ENCODE assay signal across 1 cellular context in the genomic region with DNA sequence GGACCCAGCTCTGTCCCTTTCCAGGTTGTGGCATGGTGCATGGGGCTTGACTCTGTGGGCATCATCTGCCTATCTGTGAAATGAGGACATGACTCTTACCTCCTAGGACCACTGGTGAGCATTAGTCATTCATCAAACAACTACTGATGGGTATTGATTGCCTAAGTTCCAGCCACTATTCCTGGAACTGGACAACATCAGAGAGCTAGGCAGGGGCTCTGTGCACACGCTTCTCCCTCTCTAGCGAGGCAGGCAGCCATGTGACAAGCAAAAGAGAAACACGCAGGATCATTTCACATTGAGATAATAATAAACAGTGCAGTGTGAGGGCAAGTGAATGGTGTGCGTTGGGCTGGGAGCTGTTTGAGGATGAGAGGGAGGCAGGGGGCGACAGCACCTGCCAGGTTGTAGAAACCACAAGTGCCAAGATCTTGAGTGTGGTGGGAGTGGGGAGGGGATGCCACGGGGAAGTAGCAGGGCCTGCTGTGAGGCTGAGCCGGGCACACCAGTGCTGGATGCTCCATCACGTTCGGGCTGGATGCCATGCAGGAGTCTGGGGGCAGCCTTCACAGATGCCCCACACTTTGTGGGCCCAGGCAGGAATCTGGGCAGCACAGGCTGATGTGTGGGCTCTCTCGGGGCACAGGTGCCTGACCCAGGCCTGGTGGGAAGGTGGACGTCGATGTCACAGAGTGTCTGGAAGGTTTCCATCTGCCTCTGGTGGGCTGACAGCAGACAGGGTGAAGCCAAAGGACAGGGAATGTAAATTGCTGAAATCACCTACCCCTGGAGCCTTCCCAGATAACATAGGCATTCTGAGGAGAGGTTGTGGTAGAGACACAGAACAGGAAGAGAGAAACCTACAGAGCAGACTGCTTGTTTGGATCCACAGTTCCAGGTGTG.
A peak's percentile ranks its signal among the peaks of the same experiment; 100 is the strongest.
TF ChIP-seq lines count a peak whose summit lies in the region.

No MANE protein-coding gene starts in this region.

TF ChIP-seq in HepG2, 621 proteins besides CTCF, POLR2A, EP300 and RAD21 (continued from another document and continues in another):
- TF ChIP-seq, protein P1, sequence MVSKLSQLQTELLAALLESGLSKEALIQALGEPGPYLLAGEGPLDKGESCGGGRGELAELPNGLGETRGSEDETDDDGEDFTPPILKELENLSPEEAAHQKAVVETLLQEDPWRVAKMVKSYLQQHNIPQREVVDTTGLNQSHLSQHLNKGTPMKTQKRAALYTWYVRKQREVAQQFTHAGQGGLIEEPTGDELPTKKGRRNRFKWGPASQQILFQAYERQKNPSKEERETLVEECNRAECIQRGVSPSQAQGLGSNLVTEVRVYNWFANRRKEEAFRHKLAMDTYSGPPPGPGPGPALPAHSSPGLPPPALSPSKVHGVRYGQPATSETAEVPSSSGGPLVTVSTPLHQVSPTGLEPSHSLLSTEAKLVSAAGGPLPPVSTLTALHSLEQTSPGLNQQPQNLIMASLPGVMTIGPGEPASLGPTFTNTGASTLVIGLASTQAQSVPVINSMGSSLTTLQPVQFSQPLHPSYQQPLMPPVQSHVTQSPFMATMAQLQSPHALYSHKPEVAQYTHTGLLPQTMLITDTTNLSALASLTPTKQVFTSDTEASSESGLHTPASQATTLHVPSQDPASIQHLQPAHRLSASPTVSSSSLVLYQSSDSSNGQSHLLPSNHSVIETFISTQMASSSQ (IDR thresholded peaks at IDR 0.05; ENCODE audit: low read depth): no peak
- TF ChIP-seq, protein P1 (CRISPR knock-in tag; IDR thresholded peaks at IDR 0.05; ENCODE audit: borderline replicate concordance): peak; percentile 39; the same call in 1 of the 2 replicates
- no peak for TF ChIP-seq ZNF841 (CRISPR knock-in tag; IDR thresholded peaks at IDR 0.05; ENCODE audit: borderline replicate concordance)
- no peak; the same call in 1 of the 2 replicates for TF ChIP-seq TBX3 (IDR thresholded peaks at IDR 0.05; ENCODE audit: borderline replicate concordance)
- peak; percentile 51; the same call in 1 of the 2 replicates for TF ChIP-seq SOX5 (CRISPR knock-in tag; IDR thresholded peaks at IDR 0.05; ENCODE audit: borderline replicate concordance)
- 0 out of 2 replicates have a peak, but pooled peaks have one; percentile 19 for TF ChIP-seq IKZF5 (CRISPR knock-in tag; IDR thresholded peaks at IDR 0.05)
- no peak for TF ChIP-seq SYNCRIP (IDR thresholded peaks at IDR 0.05; ENCODE audit: insufficient read depth, low read depth, low read length)
- TF ChIP-seq HMGXB3 (CRISPR knock-in tag; IDR thresholded peaks at IDR 0.05; ENCODE audit: borderline replicate concordance): no peak
- TF ChIP-seq ZBTB40 (IDR thresholded peaks at IDR 0.05): no peak
- 0 out of 2 replicates have a peak, but pooled peaks have one; percentile 32 for TF ChIP-seq ZBTB40 (CRISPR knock-in tag; IDR thresholded peaks at IDR 0.05)
- no peak for TF ChIP-seq ZKSCAN8 (CRISPR knock-in tag; IDR thresholded peaks at IDR 0.05; ENCODE audit: borderline replicate concordance)
- TF ChIP-seq BCL6 (CRISPR knock-in tag; IDR thresholded peaks at IDR 0.05): peak; percentile 60; the same call in 1 of the 2 replicates
- TF ChIP-seq MYNN (CRISPR knock-in tag; IDR thresholded peaks at IDR 0.05; ENCODE audit: low read depth): no peak
- TF ChIP-seq RELA (CRISPR knock-in tag; IDR thresholded peaks at IDR 0.05): no peak
- TF ChIP-seq SAP130 (CRISPR knock-in tag; IDR thresholded peaks at IDR 0.05; ENCODE audit: low read depth): peak; percentile 52
- TF ChIP-seq SKIL (CRISPR knock-in tag; IDR thresholded peaks at IDR 0.05; ENCODE audit: borderline replicate concordance): peak; percentile 38; the same call in 1 of the 2 replicates
- TF ChIP-seq HNRNPUL1 (IDR thresholded peaks at IDR 0.05; ENCODE audit: low read depth, low read length): no peak
- TF ChIP-seq MAFK (conservative IDR thresholded peaks at IDR 0.05 in 1 of 2, IDR thresholded peaks at IDR 0.05 in 1 of 2; ENCODE audit: low read length in 2 of 2): no peak
- TF ChIP-seq KDM6A (CRISPR knock-in tag; IDR thresholded peaks at IDR 0.05; ENCODE audit: low read depth): 0 out of 2 replicates have a peak, but pooled peaks have one; percentile 30
- peak; percentile 50; the same call in 1 of the 2 replicates for TF ChIP-seq HMG20A (CRISPR knock-in tag; IDR thresholded peaks at IDR 0.05; ENCODE audit: borderline replicate concordance)
- TF ChIP-seq ATF6 (CRISPR knock-in tag; conservative IDR thresholded peaks at IDR 0.05): no peak
- TF ChIP-seq DPF2 (CRISPR knock-in tag; IDR thresholded peaks at IDR 0.05; ENCODE audit: borderline replicate concordance, low read depth): peak; percentile 12; the same call in 1 of the 2 replicates
- TF ChIP-seq FOXM1 (CRISPR knock-in tag; IDR thresholded peaks at IDR 0.05): no peak
- no peak for TF ChIP-seq ZNF570 (CRISPR knock-in tag; IDR thresholded peaks at IDR 0.05; ENCODE audit: borderline replicate concordance)
